Comparison of ENCODE assay signal across 2 cellular contexts in genomic region chr16:28013878-28014277, GRCh38.
TF ChIP-seq lines count a peak whose summit lies in the region.

No MANE protein-coding gene starts in this region.

TF ChIP-seq in HepG2, 621 proteins besides CTCF, POLR2A, EP300 and RAD21:
- TF ChIP-seq ZNF7 (CRISPR knock-in tag; IDR thresholded peaks at IDR 0.05) (no peak), ZNF12 (CRISPR knock-in tag; IDR thresholded peaks at IDR 0.05) (peak; percentile 83; the same call in 1 of the 2 replicates)

TF ChIP-seq in K562, 482 proteins besides CTCF, POLR2A, EP300 and RAD21:
- TF ChIP-seq KDM1A (IDR thresholded peaks at IDR 0.05): no peak
- TF ChIP-seq ZNF12 (CRISPR knock-in tag; IDR thresholded peaks at IDR 0.05): peak; percentile 87
- no peak for TF ChIP-seq ZNF23 (CRISPR knock-in tag; IDR thresholded peaks at IDR 0.05)
- no peak for TF ChIP-seq TCF3 (CRISPR knock-in tag; IDR thresholded peaks at IDR 0.05)
- TF ChIP-seq ZKSCAN1 (IDR thresholded peaks at IDR 0.05; ENCODE audit: low read depth, low read length): no peak
- no peak for TF ChIP-seq POLR2AphosphoS5 (IDR thresholded peaks at IDR 0.05; ENCODE audit: control insufficient read depth, insufficient read depth, low read depth, low read length)
- no peak for TF ChIP-seq ZNF165 (CRISPR knock-in tag; IDR thresholded peaks at IDR 0.05; ENCODE audit: borderline replicate concordance)
- TF ChIP-seq KDM5B (IDR thresholded peaks at IDR 0.05; ENCODE audit: insufficient replicate concordance, low read depth, low read length): no peak
- no peak for TF ChIP-seq MCM5 (IDR thresholded peaks at IDR 0.05; ENCODE audit: low read depth)
- no peak for TF ChIP-seq ZNF408 (CRISPR knock-in tag; IDR thresholded peaks at IDR 0.05; ENCODE audit: low read depth)
- no peak for TF ChIP-seq RBM39 (optimal IDR thresholded peaks at IDR 0.05; ENCODE audit: low read depth, low read length)
- no peak for TF ChIP-seq ZBTB9 (CRISPR knock-in tag; IDR thresholded peaks at IDR 0.05)
- peak; percentile 80 for TF ChIP-seq ZFP36 (IDR thresholded peaks at IDR 0.05; ENCODE audit: low read depth, low read length, partially characterized antibody)
- no peak for TF ChIP-seq TBP (optimal IDR thresholded peaks at IDR 0.05; ENCODE audit: low read depth, low read length)
- no peak for TF ChIP-seq MBD2 (IDR thresholded peaks at IDR 0.05; ENCODE audit: borderline replicate concordance, low read depth)
- TF ChIP-seq ZNF280A (IDR thresholded peaks at IDR 0.05; ENCODE audit: low read depth, partially characterized antibody): no peak
TF ChIP-seq in K562: peak in this region for 2.
